In the genomic region with DNA sequence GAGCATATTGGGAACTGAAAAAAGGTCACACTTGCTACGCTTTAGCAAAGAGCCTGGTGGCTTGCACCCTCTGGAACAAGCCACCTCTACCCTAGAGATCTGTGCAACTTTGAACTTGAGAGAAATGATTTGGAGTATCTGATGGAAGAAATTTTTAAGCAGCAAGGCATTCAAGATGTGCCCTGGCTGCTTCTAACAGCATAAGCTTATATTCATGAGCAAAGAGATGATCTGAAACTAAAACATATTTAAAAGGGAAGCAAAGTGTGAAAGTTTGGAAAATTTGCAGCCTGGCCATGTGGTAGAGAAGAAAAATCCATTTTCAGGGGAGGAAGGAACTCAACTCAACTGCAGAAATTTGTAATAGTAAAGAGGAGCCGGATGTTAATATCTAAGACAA, we compare ENCODE assay signal across 30 cellular contexts.
"Had no signal": no experiment of that assay in that cellular context is flagged by ENCODE, and none has a peak within 500 bp of the region (broad histone marks: within the 10 kb centered on the region; RNA-seq: fewer than 3 reads in every experiment).

No MANE protein-coding gene starts in this region.

- ATAC-seq: natural killer cell; psoas muscle; right cardiac atrium; sciatic nerve; stimulated activated memory B cell treated with anti-CD40 and anti-IgM and Interleukin-4, amounts not matched to agents 10 μg/mL and 1 μg/mL and 100 μg/mL, for 72 hours; stimulated activated naive CD8-positive, alpha-beta T cell treated with anti-CD3 and anti-CD28 coated beads, Interleukin-15, amount 100 ng/mL, for 72 hours; stimulated activated naive CD8-positive, alpha-beta T cell treated with anti-CD3 and anti-CD28 coated beads, Interleukin-15, Interleukin-2, amounts not matched to agents 100 U/mL and 50 U/mL, for 24 hours; upper lobe of right lung had no signal

- H3K4me1 ChIP-seq: neural progenitor cell, parathyroid adenoma, psoas muscle, spleen, suprapubic skin, testis, tibial artery, transverse colon, upper lobe of right lung, uterus had no signal

- H3K4me3 Mint-ChIP-seq: natural killer cell; nephron; neural progenitor cell; stimulated activated memory B cell treated with anti-CD40 and anti-IgM and Interleukin-4, amounts not matched to agents 10 μg/mL and 1 μg/mL and 100 μg/mL, for 72 hours; stimulated activated naive CD8-positive, alpha-beta T cell treated with anti-CD3 and anti-CD28 coated beads, Interleukin-15, amount 100 ng/mL, for 72 hours; type B pancreatic cell had no signal

- DNase-seq: natural killer cell; occipital lobe; ovary; posterior cingulate gyrus; psoas muscle; right cardiac atrium; spleen; stimulated activated CD4-positive, alpha-beta T cell treated with anti-CD3 and anti-CD28 coated beads, Interleukin-12 subunit alpha, Interleukin-12 subunit beta, amount 100 ng/mL, for 4 hours; stimulated activated CD4-positive, alpha-beta T cell treated with anti-CD3 and anti-CD28 coated beads, Interleukin-1b, Interleukin-23, amount 100 ng/mL, for 48 hours; stimulated activated CD4-positive, alpha-beta T cell treated with anti-CD3 and anti-CD28 coated beads, Interleukin-4, amount 100 ng/mL, for 1 hour; stimulated activated CD4-positive, alpha-beta T cell treated with anti-CD3 and anti-CD28 coated beads, Interleukin-4, amount 100 ng/mL, for 4 hours; stimulated activated CD8-positive, alpha-beta memory T cell treated with anti-CD3 and anti-CD28 coated beads, Interleukin-4, amount 100 ng/mL, for 48 hours; stimulated activated naive CD8-positive, alpha-beta T cell treated with anti-CD3 and anti-CD28 coated beads, Interleukin-15, amount 100 ng/mL, for 72 hours; stimulated activated naive CD8-positive, alpha-beta T cell treated with anti-CD3 and anti-CD28 coated beads, Interleukin-15, Interleukin-2, amounts not matched to agents 100 U/mL and 50 U/mL, for 24 hours; substantia nigra; testis; tibial artery; transverse colon; upper lobe of right lung; uterus had no signal

- H3K4me1 Mint-ChIP-seq: nephron; neural progenitor cell; stimulated activated memory B cell treated with anti-CD40 and anti-IgM and Interleukin-4, amounts not matched to agents 10 μg/mL and 1 μg/mL and 100 μg/mL, for 72 hours; stimulated activated naive CD8-positive, alpha-beta T cell treated with anti-CD3 and anti-CD28 coated beads, Interleukin-15, amount 100 ng/mL, for 72 hours had no signal

- H3K27me3 Mint-ChIP-seq: progenitor cell of endocrine pancreas; stimulated activated memory B cell treated with anti-CD40 and anti-IgM and Interleukin-4, amounts not matched to agents 10 μg/mL and 1 μg/mL and 100 μg/mL, for 72 hours; stimulated activated naive CD8-positive, alpha-beta T cell treated with anti-CD3 and anti-CD28 coated beads, Interleukin-15, amount 100 ng/mL, for 72 hours; type B pancreatic cell had no signal

- H3K36me3 ChIP-seq: ovary, transverse colon, uterus had no signal

- H3K9ac ChIP-seq: neural progenitor cell, parathyroid adenoma had no signal

- H2AFZ ChIP-seq: neural progenitor cell, parathyroid adenoma had no signal

- H3K27me3 ChIP-seq: neural progenitor cell, ovary, spleen, suprapubic skin, testis, tibial artery, transverse colon, upper lobe of right lung, uterus had no signal

- H3K4me3 ChIP-seq: neural progenitor cell, ovary, psoas muscle, skin epidermis, smooth muscle cell, spleen, suprapubic skin, testis, tibial artery, transverse colon, upper lobe of right lung, uterus had no signal

- H3K9me3 ChIP-seq: testis had no signal

- H3K27ac Mint-ChIP-seq: natural killer cell; nephron; neural progenitor cell; progenitor cell of endocrine pancreas; stimulated activated memory B cell treated with anti-CD40 and anti-IgM and Interleukin-4, amounts not matched to agents 10 μg/mL and 1 μg/mL and 100 μg/mL, for 72 hours; stimulated activated naive CD8-positive, alpha-beta T cell treated with anti-CD3 and anti-CD28 coated beads, Interleukin-15, amount 100 ng/mL, for 72 hours; type B pancreatic cell had no signal

- H3K27ac ChIP-seq: neural progenitor cell, ovary, parathyroid adenoma, psoas muscle, skin epidermis, spleen, suprapubic skin, testis, tibial artery, transverse colon, upper lobe of right lung, uterus had no signal

- H3K4me2 ChIP-seq: neural progenitor cell, smooth muscle cell had no signal
